In the genomic region with DNA sequence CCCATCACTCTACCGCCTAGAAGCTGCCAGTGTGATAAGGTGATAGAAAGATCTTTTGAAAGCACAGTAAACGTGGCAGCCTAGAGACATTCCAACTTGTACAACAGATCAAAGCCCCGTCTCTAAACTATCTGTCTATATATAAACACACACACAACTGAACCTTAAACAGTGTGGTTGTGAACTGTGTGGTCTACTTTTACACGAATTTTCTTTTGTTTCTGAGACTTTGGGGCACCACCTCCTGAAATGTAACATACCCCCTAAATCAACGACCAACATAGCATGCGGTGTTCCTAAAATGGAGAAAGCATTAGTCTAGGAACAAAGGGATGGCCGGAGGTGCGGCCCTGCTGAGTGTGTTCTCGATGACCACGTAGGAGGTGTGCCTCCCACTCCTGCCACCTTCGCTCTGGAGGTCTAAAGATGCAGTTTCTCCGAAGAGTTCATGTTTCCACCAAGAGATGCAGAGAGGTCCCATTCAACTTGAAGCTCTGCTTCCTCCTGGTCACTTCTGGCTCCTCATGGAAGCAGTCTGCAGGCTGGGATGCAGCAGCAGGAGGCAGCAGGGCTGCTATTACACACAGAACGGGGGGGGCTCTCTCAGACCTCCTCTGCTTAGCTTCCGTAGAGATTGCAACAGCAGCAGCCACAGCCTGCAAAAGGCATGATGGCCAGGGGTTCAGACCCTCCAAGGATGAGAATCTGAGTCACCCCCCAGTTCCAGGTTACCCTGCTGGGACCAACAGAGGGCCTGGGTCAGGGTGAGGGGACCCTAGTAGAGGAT, we compare ENCODE assay signal across 2 cellular contexts.
TF ChIP-seq lines count a peak whose summit lies in the region.

No MANE protein-coding gene starts in this region.

TF ChIP-seq in IMR-90, 13 proteins besides CTCF, POLR2A, EP300 and RAD21:
- TF ChIP-seq CEBPB (IDR thresholded peaks at IDR 0.05; ENCODE audit: low read depth, low read length) (peak; percentile 36; the same call in 1 of the 2 replicates), NFE2L2 (IDR thresholded peaks at IDR 0.05; ENCODE audit: low read depth, low read length) (no peak)

TF ChIP-seq in H1, 55 proteins besides CTCF, POLR2A, EP300 and RAD21:
- TF ChIP-seq RXRA (IDR thresholded peaks at IDR 0.05; ENCODE audit: insufficient read depth, low read depth, low read length) (no peak), ASH2L (IDR thresholded peaks at IDR 0.05; ENCODE audit: low read length) (no peak), POLR2AphosphoS5 (IDR thresholded peaks at IDR 0.05; ENCODE audit: low read depth, low read length) (no peak), JUND (IDR thresholded peaks at IDR 0.05; ENCODE audit: low read length) (no peak), SP4 (IDR thresholded peaks at IDR 0.05; ENCODE audit: low read length) (no peak), HDAC2 (IDR thresholded peaks at IDR 0.05; ENCODE audit: borderline replicate concordance in 1 of 2, low read depth in 2 of 2, low read length in 2 of 2) (no peak)
